ENCODE assay signal across 8 cellular contexts in the genomic region with DNA sequence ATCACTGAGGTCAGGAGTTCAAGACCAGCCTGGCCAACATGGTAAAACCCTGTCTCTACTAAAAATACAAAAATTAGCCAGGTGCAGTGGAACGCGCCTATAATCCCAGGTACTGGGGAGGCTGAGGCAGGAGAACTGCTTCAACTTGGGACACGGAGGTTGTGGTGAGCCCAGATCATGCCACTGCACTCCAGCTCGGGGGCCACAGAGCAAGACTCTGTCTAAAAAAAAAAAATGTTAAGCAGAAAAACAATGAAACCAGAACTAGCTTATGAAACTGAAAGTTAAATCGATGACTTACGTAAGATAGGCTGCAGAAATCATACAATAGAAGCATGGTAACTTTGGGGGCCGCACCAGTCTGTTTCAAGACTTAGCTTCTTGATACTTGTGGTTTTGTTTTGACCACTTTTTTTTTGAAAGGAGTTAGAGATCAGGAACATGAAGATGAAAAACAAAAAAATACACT. TPM values are rescaled to one million over a fixed set of nuclear protein-coding genes. Genes with fewer than 3 reads are reported as not detected.
DNase-seq lines count a peak whose midpoint lies in the region; ATAC-seq and TF ChIP-seq lines count a peak whose summit lies in the region.

No MANE protein-coding gene starts in this region.

- in situ Hi-C loops in GM13976 (cut with MboI; ENCODE audit: low sequenced_read_pairs, unreplicated experiment), result no loop called here

- no peak overlapping the region for H3K4me3 Mint-ChIP-seq in GM23338
- H3K4me3 Mint-ChIP-seq in type B pancreatic cell, result no peak overlapping the region

- H3K27ac Mint-ChIP-seq in GM23338 (no peak overlapping the region), type B pancreatic cell (no peak overlapping the region)

- H3K9me2 ChIP-seq in GM23338 (ENCODE audit: insufficient read depth), result peaks cover 6% of the 10 kb centered on the region; the same call in 1 of the 2 replicates

- H2AFZ ChIP-seq in GM23338, result 0 out of 2 replicates have a peak overlapping the region, but pooled peaks have one; percentile 2

- no peak for ATAC-seq in GM23338

- H3K4me1 Mint-ChIP-seq in GM23338, result peaks cover 10% of the 10 kb centered on the region
- peaks cover 6% of the 10 kb centered on the region for H3K4me1 Mint-ChIP-seq in type B pancreatic cell (ENCODE audit: unreplicated experiment)

- no peak overlapping the region for H3K27ac ChIP-seq in GM23338 (ENCODE audit: low read depth)

- peaks cover 4% of the 10 kb centered on the region; the same call in 1 of the 2 replicates for H3K4me1 ChIP-seq in GM23338 (ENCODE audit: insufficient read depth)

- no peak overlapping the region for H3K4me2 ChIP-seq in GM23338

- no peaks in the 10 kb centered on the region for H3K79me2 ChIP-seq in GM23338 (replicated peaks; ENCODE audit: insufficient read depth)

- H3K36me3 Mint-ChIP-seq in GM23338 (ENCODE audit: low read depth) (no peaks in the 10 kb centered on the region), type B pancreatic cell (no peaks in the 10 kb centered on the region)

- H3K27me3 Mint-ChIP-seq in GM23338 (ENCODE audit: insufficient read depth, low read depth, poor library complexity), result peaks cover 6% of the 10 kb centered on the region
- H3K27me3 Mint-ChIP-seq in type B pancreatic cell, result peaks cover 4% of the 10 kb centered on the region

- no peaks in the 10 kb centered on the region for H3K9me3 Mint-ChIP-seq in GM23338
- peaks cover 5% of the 10 kb centered on the region for H3K9me3 Mint-ChIP-seq in type B pancreatic cell

- TF ChIP-seq POLR2A in NB4 (IDR thresholded peaks at IDR 0.05; ENCODE audit: extremely low read depth, insufficient read length), result no peak

- H3K36me3 ChIP-seq in GM23338 (ENCODE audit: insufficient read depth), result no peaks in the 10 kb centered on the region

- H3F3A ChIP-seq in GM23338 (replicated peaks; ENCODE audit: low read depth), result no peaks in the 10 kb centered on the region

- no peaks in the 10 kb centered on the region for H3K27me3 ChIP-seq in GM23338 (ENCODE audit: insufficient read depth)

- no peaks in the 10 kb centered on the region for H4K20me1 ChIP-seq in GM23338 (replicated peaks; ENCODE audit: insufficient read depth)

- H3K4me3 ChIP-seq in GM23338 (no peak overlapping the region), NB4 (ENCODE audit: low read depth, low read length) (peak overlapping the region; percentile 32)

- no peak for TF ChIP-seq CTCF in GM13976 (IDR thresholded peaks at IDR 0.05; ENCODE audit: borderline replicate concordance, control extremely low read depth, extremely low read depth, insufficient read depth, missing control alignments)
- no peak for TF ChIP-seq CTCF in GM23338 (conservative IDR thresholded peaks at IDR 0.05; ENCODE audit: low read depth in 2 of 2)
- TF ChIP-seq CTCF in NB4 (IDR thresholded peaks at IDR 0.05; ENCODE audit: low read depth, low read length), result no peak
- TF ChIP-seq CTCF in type B pancreatic cell (conservative IDR thresholded peaks at IDR 0.05), result no peak

- DNase-seq in GM13976 (ENCODE audit: low spot score) (peak; percentile 68), GM23338 (ENCODE audit: low spot score) (no peak), NB4 (ENCODE audit: low read depth) (peak; percentile 89), type B pancreatic cell (ENCODE audit: extremely low spot score, unreplicated experiment) (no peak), NCI-H2107 (lab: John Stamatoyannopoulos, UW) (no peak), DMS114 treated with DMSO at 0.1 percent for 48 hours (lab: John Stamatoyannopoulos, UW; ENCODE audit: unreplicated experiment) (no peak)
- DNase-seq in activated naive CD4-positive, alpha-beta T cell (lab: John Stamatoyannopoulos, UW), result peak in 3 of 4 experiments; percentile 5 to 43 (median 29)
- DNase-seq in stimulated activated CD4-positive, alpha-beta T cell treated with anti-CD3 and anti-CD28 coated beads, Interleukin-15, amount 100 ng/mL, for 24 hours, result peak; percentile 72

TF ChIP-seq in GM23338, 12 proteins besides CTCF, POLR2A, EP300 and RAD21 (continues in another document):
- TF ChIP-seq ZNF331 (CRISPR knock-in tag; IDR thresholded peaks at IDR 0.05; ENCODE audit: low read depth) (no peak), CREB1 (CRISPR knock-in tag; IDR thresholded peaks at IDR 0.05; ENCODE audit: low read depth) (no peak), EZH2phosphoT487 (IDR thresholded peaks at IDR 0.05; ENCODE audit: unreplicated experiment) (no peak), JUNB (IDR thresholded peaks at IDR 0.05; ENCODE audit: unreplicated experiment) (no peak), STAT1 (IDR thresholded peaks at IDR 0.05; ENCODE audit: unreplicated experiment) (no peak), EZH2 (IDR thresholded peaks at IDR 0.05; ENCODE audit: low read depth, unreplicated experiment) (no peak), POLR2AphosphoS5 (IDR thresholded peaks at IDR 0.05; ENCODE audit: low read depth) (no peak)
- TF ChIP-seq, protein P1, sequence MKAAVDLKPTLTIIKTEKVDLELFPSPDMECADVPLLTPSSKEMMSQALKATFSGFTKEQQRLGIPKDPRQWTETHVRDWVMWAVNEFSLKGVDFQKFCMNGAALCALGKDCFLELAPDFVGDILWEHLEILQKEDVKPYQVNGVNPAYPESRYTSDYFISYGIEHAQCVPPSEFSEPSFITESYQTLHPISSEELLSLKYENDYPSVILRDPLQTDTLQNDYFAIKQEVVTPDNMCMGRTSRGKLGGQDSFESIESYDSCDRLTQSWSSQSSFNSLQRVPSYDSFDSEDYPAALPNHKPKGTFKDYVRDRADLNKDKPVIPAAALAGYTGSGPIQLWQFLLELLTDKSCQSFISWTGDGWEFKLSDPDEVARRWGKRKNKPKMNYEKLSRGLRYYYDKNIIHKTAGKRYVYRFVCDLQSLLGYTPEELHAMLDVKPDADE (IDR thresholded peaks at IDR 0.05), result no peak
- TF ChIP-seq, protein P2, sequence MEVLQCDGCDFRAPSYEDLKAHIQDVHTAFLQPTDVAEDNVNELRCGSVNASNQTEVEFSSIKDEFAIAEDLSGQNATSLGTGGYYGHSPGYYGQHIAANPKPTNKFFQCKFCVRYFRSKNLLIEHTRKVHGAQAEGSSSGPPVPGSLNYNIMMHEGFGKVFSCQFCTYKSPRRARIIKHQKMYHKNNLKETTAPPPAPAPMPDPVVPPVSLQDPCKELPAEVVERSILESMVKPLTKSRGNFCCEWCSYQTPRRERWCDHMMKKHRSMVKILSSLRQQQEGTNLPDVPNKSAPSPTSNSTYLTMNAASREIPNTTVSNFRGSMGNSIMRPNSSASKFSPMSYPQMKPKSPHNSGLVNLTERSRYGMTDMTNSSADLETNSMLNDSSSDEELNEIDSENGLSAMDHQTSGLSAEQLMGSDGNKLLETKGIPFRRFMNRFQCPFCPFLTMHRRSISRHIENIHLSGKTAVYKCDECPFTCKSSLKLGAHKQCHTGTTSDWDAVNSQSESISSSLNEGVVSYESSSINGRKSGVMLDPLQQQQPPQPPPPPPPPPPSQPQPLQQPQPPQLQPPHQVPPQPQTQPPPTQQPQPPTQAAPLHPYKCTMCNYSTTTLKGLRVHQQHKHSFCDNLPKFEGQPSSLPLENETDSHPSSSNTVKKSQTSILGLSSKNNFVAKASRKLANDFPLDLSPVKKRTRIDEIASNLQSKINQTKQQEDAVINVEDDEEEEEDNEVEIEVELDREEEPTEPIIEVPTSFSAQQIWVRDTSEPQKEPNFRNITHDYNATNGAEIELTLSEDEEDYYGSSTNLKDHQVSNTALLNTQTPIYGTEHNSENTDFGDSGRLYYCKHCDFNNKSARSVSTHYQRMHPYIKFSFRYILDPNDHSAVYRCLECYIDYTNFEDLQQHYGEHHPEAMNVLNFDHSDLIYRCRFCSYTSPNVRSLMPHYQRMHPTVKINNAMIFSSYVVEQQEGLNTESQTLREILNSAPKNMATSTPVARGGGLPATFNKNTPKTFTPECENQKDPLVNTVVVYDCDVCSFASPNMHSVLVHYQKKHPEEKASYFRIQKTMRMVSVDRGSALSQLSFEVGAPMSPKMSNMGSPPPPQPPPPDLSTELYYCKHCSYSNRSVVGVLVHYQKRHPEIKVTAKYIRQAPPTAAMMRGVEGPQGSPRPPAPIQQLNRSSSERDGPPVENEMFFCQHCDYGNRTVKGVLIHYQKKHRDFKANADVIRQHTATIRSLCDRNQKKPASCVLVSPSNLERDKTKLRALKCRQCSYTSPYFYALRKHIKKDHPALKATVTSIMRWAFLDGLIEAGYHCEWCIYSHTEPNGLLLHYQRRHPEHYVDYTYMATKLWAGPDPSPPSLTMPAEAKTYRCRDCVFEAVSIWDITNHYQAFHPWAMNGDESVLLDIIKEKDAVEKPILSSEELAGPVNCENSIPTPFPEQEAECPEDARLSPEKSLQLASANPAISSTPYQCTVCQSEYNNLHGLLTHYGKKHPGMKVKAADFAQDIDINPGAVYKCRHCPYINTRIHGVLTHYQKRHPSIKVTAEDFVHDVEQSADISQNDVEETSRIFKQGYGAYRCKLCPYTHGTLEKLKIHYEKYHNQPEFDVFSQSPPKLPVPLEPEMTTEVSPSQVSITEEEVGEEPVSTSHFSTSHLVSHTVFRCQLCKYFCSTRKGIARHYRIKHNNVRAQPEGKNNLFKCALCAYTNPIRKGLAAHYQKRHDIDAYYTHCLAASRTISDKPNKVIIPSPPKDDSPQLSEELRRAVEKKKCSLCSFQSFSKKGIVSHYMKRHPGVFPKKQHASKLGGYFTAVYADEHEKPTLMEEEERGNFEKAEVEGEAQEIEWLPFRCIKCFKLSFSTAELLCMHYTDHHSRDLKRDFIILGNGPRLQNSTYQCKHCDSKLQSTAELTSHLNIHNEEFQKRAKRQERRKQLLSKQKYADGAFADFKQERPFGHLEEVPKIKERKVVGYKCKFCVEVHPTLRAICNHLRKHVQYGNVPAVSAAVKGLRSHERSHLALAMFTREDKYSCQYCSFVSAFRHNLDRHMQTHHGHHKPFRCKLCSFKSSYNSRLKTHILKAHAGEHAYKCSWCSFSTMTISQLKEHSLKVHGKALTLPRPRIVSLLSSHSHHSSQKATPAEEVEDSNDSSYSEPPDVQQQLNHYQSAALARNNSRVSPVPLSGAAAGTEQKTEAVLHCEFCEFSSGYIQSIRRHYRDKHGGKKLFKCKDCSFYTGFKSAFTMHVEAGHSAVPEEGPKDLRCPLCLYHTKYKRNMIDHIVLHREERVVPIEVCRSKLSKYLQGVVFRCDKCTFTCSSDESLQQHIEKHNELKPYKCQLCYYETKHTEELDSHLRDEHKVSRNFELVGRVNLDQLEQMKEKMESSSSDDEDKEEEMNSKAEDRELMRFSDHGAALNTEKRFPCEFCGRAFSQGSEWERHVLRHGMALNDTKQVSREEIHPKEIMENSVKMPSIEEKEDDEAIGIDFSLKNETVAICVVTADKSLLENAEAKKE (CRISPR knock-in tag; IDR thresholded peaks at IDR 0.05), result no peak

RNA-seq across cellular contexts. Expression of a gene that starts 6.2 kb away (rescaled TPM):
- 0.58 and 1.3 TPM in 2 replicates for total RNA-seq in GM23338 (2014; rRNA removed; shearing (Covaris generic))
- polyA plus RNA-seq in GM23338 (2016; fragmentation: Nextera tagmentation; extraction: Ambion mirVana), result 0.82 and 1.2 TPM in 2 replicates
- 1.6 and 6.2 TPM in 2 replicates for total RNA-seq in type B pancreatic cell (ENCODE audit: low replicate concordance)

Comparison
In these comparisons a context has a peak if more than half of its experiments do, and no peak if none do; other contexts are left out.
1. DNase-seq: peak in GM13976 (single experiment), NB4 (single experiment), activated naive CD4-positive, alpha-beta T cell (3 of 4) and stimulated activated CD4-positive, alpha-beta T cell treated with anti-CD3 and anti-CD28 coated beads, Interleukin-15, amount 100 ng/mL, for 24 hours (single experiment); none in GM23338 (single experiment), type B pancreatic cell (single experiment), NCI-H2107 (single experiment) and DMS114 treated with DMSO at 0.1 percent for 48 hours (single experiment).